20 cellular contexts compared by ENCODE assay signal in the genomic region with DNA sequence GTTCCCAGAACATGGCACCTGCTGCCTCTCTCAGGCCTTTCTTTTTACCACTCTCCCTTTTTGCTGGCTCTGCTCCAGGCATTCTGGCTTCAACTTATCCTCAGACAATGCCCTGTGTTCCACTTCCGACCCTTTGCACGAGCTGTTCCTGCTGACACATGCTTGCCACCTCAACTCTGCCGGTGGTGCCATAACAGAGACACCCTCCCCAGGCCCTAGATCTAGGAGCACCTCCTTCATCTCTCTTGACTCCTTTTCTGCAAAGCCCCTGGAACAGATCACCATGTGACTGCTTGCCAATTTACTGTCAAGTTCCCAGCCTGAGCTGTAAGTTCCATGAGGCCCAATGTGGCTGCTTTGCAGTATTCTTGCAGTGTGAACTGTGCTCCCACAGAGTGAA.
"Had no signal": no experiment of that assay in that cellular context is flagged by ENCODE, and none has a peak within 500 bp of the region (broad histone marks: within the 10 kb centered on the region; RNA-seq: fewer than 3 reads in every experiment).

No MANE protein-coding gene starts in this region.

- H3K36me3 Mint-ChIP-seq: mesothelial cell of epicardium; naive B cell; natural killer cell treated with Interleukin-12 subunit alpha and Interleukin-12 subunit beta and Interleukin-15 and Interleukin-18, amount 100 ng/mL, for 72 hours; stimulated activated effector memory CD8-positive, alpha-beta T cell treated with anti-CD3 and anti-CD28 coated beads, Interleukin-12 subunit alpha, Interleukin-12 subunit beta, amount 100 ng/mL, for 72 hours had no signal

- H3K4me3 Mint-ChIP-seq: effector memory CD8-positive, alpha-beta T cell; mesothelial cell of epicardium; naive B cell; natural killer cell treated with Interleukin-12 subunit alpha and Interleukin-12 subunit beta and Interleukin-15 and Interleukin-18, amount 100 ng/mL, for 72 hours; neural crest cell; stimulated activated effector memory CD8-positive, alpha-beta T cell treated with anti-CD3 and anti-CD28 coated beads, Interleukin-12 subunit alpha, Interleukin-12 subunit beta, amount 100 ng/mL, for 72 hours had no signal

- H3K27ac Mint-ChIP-seq: effector memory CD8-positive, alpha-beta T cell; mesothelial cell of epicardium; naive B cell; natural killer cell treated with Interleukin-12 subunit alpha and Interleukin-12 subunit beta and Interleukin-15 and Interleukin-18, amount 100 ng/mL, for 72 hours; progenitor cell of endocrine pancreas; stimulated activated effector memory CD8-positive, alpha-beta T cell treated with anti-CD3 and anti-CD28 coated beads, Interleukin-12 subunit alpha, Interleukin-12 subunit beta, amount 100 ng/mL, for 72 hours had no signal

- H3K9me3 Mint-ChIP-seq: mesothelial cell of epicardium; natural killer cell treated with Interleukin-12 subunit alpha and Interleukin-12 subunit beta and Interleukin-15 and Interleukin-18, amount 100 ng/mL, for 72 hours; neural crest cell; stimulated activated effector memory CD8-positive, alpha-beta T cell treated with anti-CD3 and anti-CD28 coated beads, Interleukin-12 subunit alpha, Interleukin-12 subunit beta, amount 100 ng/mL, for 72 hours had no signal

- DNase-seq: cortex of kidney; effector memory CD8-positive, alpha-beta T cell; head of caudate nucleus; mesenchymal stem cell; mucosa of descending colon; naive B cell; stimulated activated CD4-positive, alpha-beta T cell treated with anti-CD3 and anti-CD28 coated beads, Interleukin-12 subunit alpha, Interleukin-12 subunit beta, amount 100 ng/mL, for 4 hours; stimulated activated CD4-positive, alpha-beta T cell treated with anti-CD3 and anti-CD28 coated beads, Interleukin-1b, Interleukin-23, amount 100 ng/mL, for 48 hours; stimulated activated CD4-positive, alpha-beta T cell treated with anti-CD3 and anti-CD28 coated beads, Interleukin-4, amount 100 ng/mL, for 1 hour; stimulated activated naive CD4-positive, alpha-beta T cell treated with Interleukin-2 at 50 U/mL for 16 hours; stomach; thyroid gland; trophoblast cell had no signal

- H3K4me1 Mint-ChIP-seq: mesothelial cell of epicardium; naive B cell; neural crest cell; stimulated activated effector memory CD8-positive, alpha-beta T cell treated with anti-CD3 and anti-CD28 coated beads, Interleukin-12 subunit alpha, Interleukin-12 subunit beta, amount 100 ng/mL, for 72 hours had no signal

- ATAC-seq: effector memory CD8-positive, alpha-beta T cell; left lobe of liver; mucosa of descending colon; natural killer cell treated with Interleukin-12 subunit alpha and Interleukin-12 subunit beta and Interleukin-15 and Interleukin-18, amount 100 ng/mL, for 72 hours; sciatic nerve; stimulated activated effector memory CD8-positive, alpha-beta T cell treated with anti-CD3 and anti-CD28 coated beads, Interleukin-12 subunit alpha, Interleukin-12 subunit beta, amount 100 ng/mL, for 72 hours had no signal
